Comparison of ENCODE assay signal across 11 cellular contexts in genomic region chr2:10444463-10444862, GRCh38. TPM values are rescaled to one million over a fixed set of nuclear protein-coding genes. Genes with fewer than 3 reads are reported as not detected.
DNase-seq lines count a peak whose midpoint lies in the region; ATAC-seq lines count a peak whose summit lies in the region.
"Had no signal": no experiment of that assay in that cellular context is flagged by ENCODE, and none has a peak within 500 bp of the region (broad histone marks: within the 10 kb centered on the region; RNA-seq: fewer than 3 reads in every experiment).

No MANE protein-coding gene starts in this region.

- H3K36me3 Mint-ChIP-seq in CD4-positive, CD25-positive, alpha-beta regulatory T cell, result peaks cover 30% of the 10 kb centered on the region
- H3K36me3 Mint-ChIP-seq in activated CD8-positive, alpha-beta T cell treated with anti-CD3 and anti-CD28 coated beads, Interleukin-2, amount 10 ng/mL, durations not matched to agents 7 days and 5 days (ENCODE audit: low read depth), result peaks cover 42% of the 10 kb centered on the region
- peaks cover 33 to 35% of the 10 kb centered on the region in 2 donors for H3K36me3 Mint-ChIP-seq in naive B cell

- peak overlapping the region in 1 of 3 donors; percentile 84 for H3K27ac Mint-ChIP-seq in CD4-positive, CD25-positive, alpha-beta regulatory T cell
- no peak overlapping the region for H3K27ac Mint-ChIP-seq in activated CD8-positive, alpha-beta T cell treated with anti-CD3 and anti-CD28 coated beads, Interleukin-2, amount 10 ng/mL, durations not matched to agents 7 days and 5 days
- H3K27ac Mint-ChIP-seq in naive B cell, result peak overlapping the region in 1 of 6 donors; percentile 3
- H3K27ac Mint-ChIP-seq: CD14-positive monocyte had no signal

- POLR2A ChIA-PET in activated CD8-positive, alpha-beta T cell treated with anti-CD3 and anti-CD28 coated beads, Interleukin-2, amount 10 ng/mL, durations not matched to agents 7 days and 5 days (lab: Charles Lee), result no interaction called here

- H3K27me3 Mint-ChIP-seq in CD4-positive, CD25-positive, alpha-beta regulatory T cell, result no peaks in the 10 kb centered on the region
- no peaks in the 10 kb centered on the region for H3K27me3 Mint-ChIP-seq in activated CD8-positive, alpha-beta T cell treated with anti-CD3 and anti-CD28 coated beads, Interleukin-2, amount 10 ng/mL, durations not matched to agents 7 days and 5 days (ENCODE audit: low read depth)
- no peaks in the 10 kb centered on the region for H3K27me3 Mint-ChIP-seq in naive B cell

- H3K4me1 Mint-ChIP-seq in CD4-positive, CD25-positive, alpha-beta regulatory T cell, result peaks cover 4 to 41% (median 33%) of the 10 kb centered on the region in 4 donors
- peaks cover 32% of the 10 kb centered on the region for H3K4me1 Mint-ChIP-seq in activated CD8-positive, alpha-beta T cell treated with anti-CD3 and anti-CD28 coated beads, Interleukin-2, amount 10 ng/mL, durations not matched to agents 7 days and 5 days (ENCODE audit: low read depth)
- H3K4me1 Mint-ChIP-seq in naive B cell, result peaks cover 18 to 51% (median 39%) of the 10 kb centered on the region in 3 donors

- no peak overlapping the region for H4K12ac ChIP-seq in trophoblast cell (ENCODE audit: low read depth, low read length)

- no peak overlapping the region for H3K14ac ChIP-seq in trophoblast cell (ENCODE audit: low read length)

- H4K91ac ChIP-seq in trophoblast cell (ENCODE audit: low read depth, low read length), result no peak overlapping the region

- H3K79me1 ChIP-seq in trophoblast cell (ENCODE audit: low read length), result peaks cover 12% of the 10 kb centered on the region

- WGBS in trophoblast cell (ENCODE audit: extremely low coverage, insufficient coverage, insufficient read length), result no CpG with 5 or more reads among the region's 5 CpGs

- H3K9ac ChIP-seq in trophoblast cell (ENCODE audit: low read length), result no peak overlapping the region

- peaks cover 53% of the 10 kb centered on the region for H3K36me3 ChIP-seq in CD4-positive, CD25-positive, alpha-beta regulatory T cell (ENCODE audit: control insufficient read depth, insufficient read depth, low read length)
- peaks cover 25 to 37% of the 10 kb centered on the region in 2 experiments for H3K36me3 ChIP-seq in trophoblast cell (ENCODE audit: control insufficient read depth in 1 of 2, insufficient read depth in 2 of 2, low read length in 2 of 2)

- H2BK12ac ChIP-seq in trophoblast cell (ENCODE audit: low read length), result no peak overlapping the region

- H3K23ac ChIP-seq in trophoblast cell (ENCODE audit: low read length), result no peak overlapping the region

- H2AFZ ChIP-seq in trophoblast cell (ENCODE audit: insufficient read depth, low read length, poor library complexity), result no peak overlapping the region

- no peak overlapping the region for H3K18ac ChIP-seq in trophoblast cell (ENCODE audit: low read length)

- no peaks in the 10 kb centered on the region for H3K9me3 Mint-ChIP-seq in CD4-positive, CD25-positive, alpha-beta regulatory T cell
- H3K9me3 Mint-ChIP-seq in activated CD8-positive, alpha-beta T cell treated with anti-CD3 and anti-CD28 coated beads, Interleukin-2, amount 10 ng/mL, durations not matched to agents 7 days and 5 days (ENCODE audit: insufficient read depth), result no peaks in the 10 kb centered on the region
- no peaks in the 10 kb centered on the region for H3K9me3 Mint-ChIP-seq in naive B cell
- H3K9me3 Mint-ChIP-seq: CD14-positive monocyte had no signal

- no peak overlapping the region for H3K4me3 ChIP-seq in CD4-positive, CD25-positive, alpha-beta regulatory T cell (ENCODE audit: low read depth, low read length)
- no peak overlapping the region for H3K4me3 ChIP-seq in trophoblast cell (ENCODE audit: low read depth, low read length)

- CTCF ChIA-PET in activated CD8-positive, alpha-beta T cell treated with anti-CD3 and anti-CD28 coated beads, Interleukin-2, amount 10 ng/mL, durations not matched to agents 7 days and 5 days (lab: Charles Lee), result interaction anchor here (1.7 to 5.1 kb wide), 4 partner anchors 9 to 320 kb away, joined by 5 to 47 read pairs (median 14); no protein-coding TSS in a partner anchor

- peak overlapping the region; percentile 41 for H3K27ac ChIP-seq in CD4-positive, CD25-positive, alpha-beta regulatory T cell (ENCODE audit: insufficient read depth, low read length, poor library complexity, severe bottlenecking)
- H3K27ac ChIP-seq in trophoblast cell (ENCODE audit: low read depth, low read length), result no peak overlapping the region

- H3K27me3 ChIP-seq in CD4-positive, CD25-positive, alpha-beta regulatory T cell (ENCODE audit: control insufficient read depth, insufficient read depth, low read length), result no peaks in the 10 kb centered on the region
- H3K27me3 ChIP-seq in trophoblast cell (ENCODE audit: insufficient read depth, low read length), result no peaks in the 10 kb centered on the region

- peak overlapping the region in 3 of 4 donors; percentile 2 to 84 (median 23) for H3K4me3 Mint-ChIP-seq in CD4-positive, CD25-positive, alpha-beta regulatory T cell
- no peak overlapping the region for H3K4me3 Mint-ChIP-seq in activated CD8-positive, alpha-beta T cell treated with anti-CD3 and anti-CD28 coated beads, Interleukin-2, amount 10 ng/mL, durations not matched to agents 7 days and 5 days
- H3K4me3 Mint-ChIP-seq in naive B cell, result peak overlapping the region in 7 of 8 donors; percentile 6 to 97 (median 84)
- H3K4me3 Mint-ChIP-seq: CD14-positive monocyte had no signal

- no peak for ATAC-seq in CD4-positive, CD25-positive, alpha-beta regulatory T cell (ENCODE audit: low read depth in 2 of 2)
- ATAC-seq in HG02610 (IDR thresholded peaks at IDR 0.05; ENCODE audit: unreplicated experiment), result peak; percentile 38
- no peak for ATAC-seq in activated CD8-positive, alpha-beta T cell treated with anti-CD3 and anti-CD28 coated beads, Interleukin-2, amount 10 ng/mL, durations not matched to agents 7 days and 5 days
- ATAC-seq in naive B cell (ENCODE audit: low read depth in 2 of 2), result no peak
- no peak for ATAC-seq in GM21528 (IDR thresholded peaks at IDR 0.05; ENCODE audit: low FRiP score, unreplicated experiment)
- no peak for ATAC-seq in sciatic nerve

- no peaks in the 10 kb centered on the region for H3K9me3 ChIP-seq in CD4-positive, CD25-positive, alpha-beta regulatory T cell (ENCODE audit: control insufficient read depth in 2 of 2, low read length in 2 of 2)
- H3K9me3 ChIP-seq in trophoblast cell (ENCODE audit: insufficient read depth, low read depth, low read length), result peaks cover 2% of the 10 kb centered on the region

- no peak overlapping the region for H3K4me2 ChIP-seq in trophoblast cell (ENCODE audit: low read length)

- no peak overlapping the region for H2BK120ac ChIP-seq in trophoblast cell (ENCODE audit: insufficient read depth, low read length, poor library complexity)

- H3K79me2 ChIP-seq in trophoblast cell (ENCODE audit: control insufficient read depth, insufficient read depth, low read length, poor library complexity), result peaks cover 4% of the 10 kb centered on the region

- no peak for DNase-seq in CD4-positive, CD25-positive, alpha-beta regulatory T cell
- DNase-seq in activated CD8-positive, alpha-beta T cell treated with anti-CD3 and anti-CD28 coated beads, Interleukin-2, amount 10 ng/mL, durations not matched to agents 7 days and 5 days, result peak; percentile 43
- no peak for DNase-seq in naive B cell
- no peak for DNase-seq in GM19238 (ENCODE audit: insufficient read length, low spot score)
- no peak for DNase-seq in sciatic nerve (ENCODE audit: low spot score)
- no peak for DNase-seq in trophoblast cell
- DNase-seq: NCI-H1105 treated with DMSO at 0.1 percent for 48 hours, retina had no signal

- H4K8ac ChIP-seq in trophoblast cell (ENCODE audit: low read depth, low read length), result no peak overlapping the region

- no peak overlapping the region for H2BK5ac ChIP-seq in trophoblast cell (ENCODE audit: low read depth, low read length, poor library complexity)

- intact Hi-C loops in sciatic nerve (cut with DNase I), result no loop called here

- no peak overlapping the region for H3K4ac ChIP-seq in trophoblast cell (ENCODE audit: low read depth, low read length)

- H2AK5ac ChIP-seq in trophoblast cell (ENCODE audit: low read length), result no peak overlapping the region

- peaks cover 31% of the 10 kb centered on the region for H3K4me1 ChIP-seq in CD4-positive, CD25-positive, alpha-beta regulatory T cell (ENCODE audit: control insufficient read depth, insufficient read depth, low read length, poor library complexity, severe bottlenecking)
- peaks cover 6 to 7% of the 10 kb centered on the region in 2 experiments for H3K4me1 ChIP-seq in trophoblast cell (ENCODE audit: control insufficient read depth in 1 of 2, insufficient read depth in 2 of 2, low read length in 2 of 2)

RNA-seq across cellular contexts. Expression of gene ODC1, which starts 3.7 kb away (rescaled TPM):
- 105 TPM for total RNA-seq in CD4-positive, CD25-positive, alpha-beta regulatory T cell
- polyA plus RNA-seq in CD4-positive, CD25-positive, alpha-beta regulatory T cell, result 100 to 1,000 TPM in 2 of 4 donors, 10 to 100 TPM in 2; 74.1 to 113 (median 92.6) TPM
- total RNA-seq in activated CD8-positive, alpha-beta T cell treated with anti-CD3 and anti-CD28 coated beads, Interleukin-2, amount 10 ng/mL, durations not matched to agents 7 days and 5 days, result 10 to 100 TPM; 54.4 to 54.6 TPM
- 100 to 1,000 TPM; 142 to 202 (median 165) TPM for polyA plus RNA-seq in naive B cell (ENCODE audit: low read depth in 6 of 6)
- total RNA-seq in sciatic nerve, result 33.1 TPM
- polyA plus RNA-seq in trophoblast cell (2013), result 175 and 189 TPM in 2 replicates
